8 cellular contexts compared by ENCODE assay signal in the genomic region with DNA sequence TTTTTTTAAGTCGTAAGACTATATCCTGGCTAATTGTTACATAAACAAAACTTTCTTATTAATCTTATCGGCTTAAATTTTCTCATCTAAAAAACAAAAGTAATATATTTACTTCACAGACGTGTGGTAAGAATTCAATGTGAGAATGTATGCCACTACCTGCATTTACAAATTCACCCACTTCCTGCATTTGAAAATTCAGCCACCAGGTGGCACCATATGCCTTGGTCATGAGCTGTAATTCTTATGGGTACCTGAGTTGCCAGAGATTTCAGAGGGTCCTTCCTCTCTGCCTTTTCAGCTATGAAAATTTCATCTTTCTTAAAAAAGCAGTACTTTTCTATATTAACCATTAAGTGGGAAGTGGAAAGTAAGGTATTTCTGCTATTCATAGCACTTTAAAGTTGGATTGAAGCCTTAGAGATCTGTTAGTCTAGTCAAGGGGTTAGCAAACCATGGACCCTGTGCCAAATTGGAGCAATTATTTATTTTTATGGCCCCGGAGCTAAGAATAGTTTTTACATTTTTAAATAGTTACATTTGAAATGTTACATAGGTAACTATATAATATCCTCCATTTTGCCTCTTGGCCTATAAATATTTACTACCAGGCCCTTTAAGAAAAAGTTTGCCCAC.
DNase-seq lines count a peak whose midpoint lies in the region; ATAC-seq lines count a peak whose summit lies in the region.

No MANE protein-coding gene starts in this region.

- peak; percentile 72 for DNase-seq in activated gamma-delta T cell treated with Interleukin-2 at 50 U/mL for 16 hours
- no peak for DNase-seq in activated gamma-delta T cell (lab: John Stamatoyannopoulos, UW)
- peak; percentile 63 for DNase-seq in NCI-H2171 treated with DMSO at 0.1 percent for 48 hours (lab: John Stamatoyannopoulos, UW)
- DNase-seq in activated CD4-positive, alpha-beta T cell treated with anti-CD3 and anti-CD28 coated beads for 1 hour, result peak; percentile 44
- peak; percentile 48 for DNase-seq in cerebellum (ENCODE audit: low spot score)
- DNase-seq in left kidney (ENCODE audit: low read depth, low spot score), result peak; percentile 82
- DNase-seq in stimulated activated CD4-positive, alpha-beta T cell treated with anti-CD3 and anti-CD28 coated beads, Interleukin-4, amount 100 ng/mL, for 4 hours, result peak; percentile 56 to 64

- no peak for ATAC-seq in GM21723 (IDR thresholded peaks at IDR 0.05; ENCODE audit: unreplicated experiment)
